8 cellular contexts compared by ENCODE assay signal in the genomic region with DNA sequence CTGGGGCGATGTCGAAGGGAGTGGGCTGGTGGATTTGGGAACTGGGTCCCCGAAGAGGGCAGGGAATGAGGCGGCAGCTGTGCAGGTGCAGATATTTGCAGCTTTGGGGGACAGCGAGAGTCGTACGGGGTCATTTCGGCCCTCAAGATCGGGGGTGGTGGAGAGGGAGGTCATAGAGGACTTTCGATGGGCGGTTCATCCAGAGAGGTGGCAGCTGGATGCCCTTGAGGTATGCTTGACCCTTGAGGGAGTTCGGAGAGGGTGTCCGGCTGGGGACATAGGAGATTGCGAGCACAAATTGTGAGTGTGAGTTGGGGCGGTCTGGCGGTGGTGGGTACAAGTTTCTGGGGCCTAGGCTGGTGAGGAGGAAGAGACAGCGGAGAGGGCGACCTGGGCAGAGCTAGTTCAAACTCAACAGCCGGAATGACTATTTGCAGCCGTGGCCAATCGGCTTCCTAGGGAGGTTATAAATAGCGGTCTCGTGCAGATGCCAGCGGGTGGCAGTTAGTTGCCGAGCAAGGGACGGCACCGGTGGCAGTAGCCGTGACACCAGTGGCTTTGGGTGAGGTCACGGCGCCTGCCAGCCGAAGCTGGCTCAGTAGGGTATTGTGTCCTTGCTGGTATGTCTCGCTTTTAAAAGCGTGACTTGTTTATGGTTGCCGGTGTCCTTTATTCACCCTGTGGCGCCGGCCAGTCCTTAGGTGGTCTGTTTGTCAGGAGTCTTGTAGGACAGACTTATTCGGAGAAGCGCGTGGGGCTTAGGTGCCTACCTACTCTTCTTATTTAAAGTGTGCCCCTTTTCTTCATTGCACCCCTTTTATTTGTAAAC. TPM values are rescaled to one million over a fixed set of nuclear protein-coding genes. Genes with fewer than 3 reads are reported as not detected.
A peak's percentile ranks its signal among the peaks of the same experiment; 100 is the strongest.
DNase-seq lines count a peak whose midpoint lies in the region; ATAC-seq and TF ChIP-seq lines count a peak whose summit lies in the region.

No MANE protein-coding gene starts in this region.

- H3K9me3 ChIP-seq in sigmoid colon = no peaks in the 10 kb centered on the region

- peak overlapping the region; percentile 89 to 96 (median 92) for H3K27ac ChIP-seq in sigmoid colon

- DNase-seq in NCI-H128 (lab: John Stamatoyannopoulos, UW; ENCODE audit: unreplicated experiment) = peak; percentile 57
- peak; percentile 65 for DNase-seq in T-helper 22 cell (ENCODE audit: low read depth)
- DNase-seq in astrocyte of the cerebellum (ENCODE audit: low read depth) = no peak
- DNase-seq in hypothalamus (lab: John Stamatoyannopoulos, UW) = peak; percentile 11 to 72 (median 43)
- peak; percentile 84 for DNase-seq in sigmoid colon

- no peaks in the 10 kb centered on the region for H3K27me3 ChIP-seq in sigmoid colon

- 4% methylated on average over 39 of the region's 39 CpGs for WGBS in sigmoid colon, 2 donors

- TF ChIP-seq POLR2A in GM10847 (IDR thresholded peaks at IDR 0.05; ENCODE audit: extremely low read depth, insufficient read length) = peak; percentile 49
- TF ChIP-seq POLR2A in sigmoid colon (IDR thresholded peaks at IDR 0.05) = peak in 1 of 2 donors; percentile 26

- H3K4me3 ChIP-seq in astrocyte of the cerebellum (ENCODE audit: low read depth, low read length) = peak overlapping the region; percentile 59
- H3K4me3 ChIP-seq in sigmoid colon = peak overlapping the region; percentile 71 to 93 (median 84)

- H3K4me1 ChIP-seq in sigmoid colon = peaks cover 0 to 35% (median 24%) of the 10 kb centered on the region in 4 donors

- no peaks in the 10 kb centered on the region for H3K36me3 ChIP-seq in sigmoid colon

- no peak for TF ChIP-seq EP300 in sigmoid colon (IDR thresholded peaks at IDR 0.05)

- ATAC-seq in HG02623 (IDR thresholded peaks at IDR 0.05; ENCODE audit: unreplicated experiment) = peak; percentile 33
- ATAC-seq in GM18519 (IDR thresholded peaks at IDR 0.05; ENCODE audit: low FRiP score, unreplicated experiment) = no peak

- intact Hi-C loops in sigmoid colon (cut with DNase I) = loop anchor here (5.0 to 10.0 kb wide), 2 partner anchors 119 to 481 kb away; a partner anchor contains a TSS

- in situ Hi-C loops in astrocyte of the cerebellum (cut with HindIII; ENCODE audit: low sequenced_read_pairs) = no loop called here

- no peak for TF ChIP-seq CTCF in astrocyte of the cerebellum (IDR thresholded peaks at IDR 0.05; ENCODE audit: low read depth, low read length, missing control alignments)
- no peak for TF ChIP-seq CTCF in sigmoid colon (IDR thresholded peaks at IDR 0.05)

RNA-seq across cellular contexts. Expression of a gene that starts 0.8 kb away (rescaled TPM):
- 10 to 100 TPM; 48.5 to 80.3 (median 73.7) TPM for total RNA-seq in sigmoid colon
- polyA plus RNA-seq in sigmoid colon = 10 to 100 TPM; 15.7 to 28.8 (median 16.8) TPM

RNA-seq across cellular contexts. Expression of a gene that starts 46.9 kb away (rescaled TPM):
- total RNA-seq in sigmoid colon = 100 to 1,000 TPM in 3 of 4 donors, 10 to 100 TPM in 1; 89.9 to 123 (median 112) TPM
- 10 to 100 TPM; 37.9 to 67.3 (median 55.0) TPM for polyA plus RNA-seq in sigmoid colon
